In genomic region chr1:1051127-1051810, GRCh38 we compare ENCODE assay signal across 2 cellular contexts.
TF ChIP-seq lines count a peak whose summit lies in the region.

No MANE protein-coding gene starts in this region.

TF ChIP-seq in Ishikawa, 13 proteins besides CTCF, POLR2A, EP300 and RAD21:
- peak; percentile 51 for TF ChIP-seq TEAD4 (IDR thresholded peaks at IDR 0.05)
- no peak for TF ChIP-seq TAF1 (IDR thresholded peaks at IDR 0.05; ENCODE audit: low read depth)

TF ChIP-seq in GM12878, 131 proteins besides CTCF, POLR2A, EP300 and RAD21:
- no peak for TF ChIP-seq CUX1 (IDR thresholded peaks at IDR 0.05; ENCODE audit: insufficient replicate concordance, low read depth, low read length)
- TF ChIP-seq GABPA (IDR thresholded peaks at IDR 0.05; ENCODE audit: low read depth), result no peak
- no peak for TF ChIP-seq ZBTB4 (CRISPR knock-in tag; IDR thresholded peaks at IDR 0.05)
- no peak for TF ChIP-seq MEF2A (IDR thresholded peaks at IDR 0.05; ENCODE audit: insufficient read depth, low read depth, low read length)
- no peak for TF ChIP-seq MAX (IDR thresholded peaks at IDR 0.05; ENCODE audit: low read depth, low read length)
- TF ChIP-seq, protein P1, sequence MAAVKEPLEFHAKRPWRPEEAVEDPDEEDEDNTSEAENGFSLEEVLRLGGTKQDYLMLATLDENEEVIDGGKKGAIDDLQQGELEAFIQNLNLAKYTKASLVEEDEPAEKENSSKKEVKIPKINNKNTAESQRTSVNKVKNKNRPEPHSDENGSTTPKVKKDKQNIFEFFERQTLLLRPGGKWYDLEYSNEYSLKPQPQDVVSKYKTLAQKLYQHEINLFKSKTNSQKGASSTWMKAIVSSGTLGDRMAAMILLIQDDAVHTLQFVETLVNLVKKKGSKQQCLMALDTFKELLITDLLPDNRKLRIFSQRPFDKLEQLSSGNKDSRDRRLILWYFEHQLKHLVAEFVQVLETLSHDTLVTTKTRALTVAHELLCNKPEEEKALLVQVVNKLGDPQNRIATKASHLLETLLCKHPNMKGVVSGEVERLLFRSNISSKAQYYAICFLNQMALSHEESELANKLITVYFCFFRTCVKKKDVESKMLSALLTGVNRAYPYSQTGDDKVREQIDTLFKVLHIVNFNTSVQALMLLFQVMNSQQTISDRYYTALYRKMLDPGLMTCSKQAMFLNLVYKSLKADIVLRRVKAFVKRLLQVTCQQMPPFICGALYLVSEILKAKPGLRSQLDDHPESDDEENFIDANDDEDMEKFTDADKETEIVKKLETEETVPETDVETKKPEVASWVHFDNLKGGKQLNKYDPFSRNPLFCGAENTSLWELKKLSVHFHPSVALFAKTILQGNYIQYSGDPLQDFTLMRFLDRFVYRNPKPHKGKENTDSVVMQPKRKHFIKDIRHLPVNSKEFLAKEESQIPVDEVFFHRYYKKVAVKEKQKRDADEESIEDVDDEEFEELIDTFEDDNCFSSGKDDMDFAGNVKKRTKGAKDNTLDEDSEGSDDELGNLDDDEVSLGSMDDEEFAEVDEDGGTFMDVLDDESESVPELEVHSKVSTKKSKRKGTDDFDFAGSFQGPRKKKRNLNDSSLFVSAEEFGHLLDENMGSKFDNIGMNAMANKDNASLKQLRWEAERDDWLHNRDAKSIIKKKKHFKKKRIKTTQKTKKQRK (IDR thresholded peaks at IDR 0.05; ENCODE audit: low read depth, low read length), result no peak
- TF ChIP-seq IKZF1 (conservative IDR thresholded peaks at IDR 0.05), result no peak
